10 cellular contexts compared by ENCODE assay signal in the genomic region with DNA sequence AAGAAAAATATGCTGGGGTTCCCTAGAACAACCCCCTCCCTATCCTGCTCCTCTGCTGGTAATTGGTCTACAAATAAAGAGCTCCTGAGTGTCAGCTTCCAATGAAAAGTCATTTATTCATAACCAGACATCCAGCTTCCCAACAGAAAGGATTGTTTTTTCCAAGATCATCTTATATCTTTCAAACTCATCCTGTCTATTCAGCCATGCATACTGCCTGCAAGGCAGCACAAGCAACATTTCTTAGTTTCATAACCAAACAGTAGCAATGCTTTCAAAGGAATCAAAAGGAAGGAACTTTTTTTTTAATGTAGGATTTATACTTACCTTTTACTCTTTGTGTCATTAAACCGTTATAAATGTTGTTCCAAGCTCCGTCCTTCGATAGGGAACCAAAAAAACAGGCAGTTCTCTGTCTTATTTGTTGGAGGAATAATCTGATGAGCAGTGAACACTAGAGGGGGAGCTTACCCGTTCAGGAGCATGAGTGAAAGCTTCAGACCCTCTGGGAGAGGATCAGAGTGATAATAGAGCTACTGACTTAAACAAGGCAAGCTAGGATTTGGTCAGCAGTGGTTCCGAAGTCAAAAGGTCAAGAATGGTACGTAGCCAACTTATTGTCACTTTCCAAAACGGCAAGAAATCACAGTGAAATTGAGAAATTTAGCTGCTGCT.
DNase-seq lines count a peak whose midpoint lies in the region; ATAC-seq and TF ChIP-seq lines count a peak whose summit lies in the region.
"Had no signal": no experiment of that assay in that cellular context is flagged by ENCODE, and none has a peak within 500 bp of the region (broad histone marks: within the 10 kb centered on the region; RNA-seq: fewer than 3 reads in every experiment).

No MANE protein-coding gene starts in this region.

- WGBS in endodermal cell (ENCODE audit: insufficient coverage in 1 of 2, insufficient read length in 1 of 2), 2 experiments = 38 to 69% methylated on average over 5 to 7 of the region's 7 CpGs

- no peak overlapping the region for H3K9ac ChIP-seq in endodermal cell (ENCODE audit: extremely low read depth, low read length, poor library complexity, severe bottlenecking)

- H3K4me3 ChIP-seq in endodermal cell (ENCODE audit: low read length) (no peak overlapping the region), gastrocnemius medialis (no peak overlapping the region)
- H3K4me3 ChIP-seq: K562 had no signal

- peaks cover 8% of the 10 kb centered on the region for H3K9me3 Mint-ChIP-seq in endodermal cell
- H3K9me3 Mint-ChIP-seq in nephron progenitor cell = peaks cover 16% of the 10 kb centered on the region

- H3K36me3 Mint-ChIP-seq in endodermal cell (ENCODE audit: low read depth) (no peaks in the 10 kb centered on the region), nephron progenitor cell (ENCODE audit: low read depth) (peaks cover 4% of the 10 kb centered on the region)

- DNase-seq in Daoy (ENCODE audit: low read depth) = peak; percentile 18
- DNase-seq in NCI-H524 (lab: John Stamatoyannopoulos, UW) = peak; percentile 43 to 65
- peak; percentile 55 for DNase-seq in endodermal cell
- no peak for DNase-seq in nephron progenitor cell
- no peak for DNase-seq in gastrocnemius medialis
- DNase-seq in CD1c-positive myeloid dendritic cell (ENCODE audit: extremely low spot score) = no peak
- DNase-seq in NOMO-1 treated with DMSO at 0.1 percent for 48 hours (lab: John Stamatoyannopoulos, UW; ENCODE audit: unreplicated experiment) = no peak
- DNase-seq: activated T-cell treated with anti-CD3 and anti-CD28 coated beads, Interleukin-2, amount 50 U/mL, for 24 hours had no signal

- H3K4me1 ChIP-seq in endodermal cell (ENCODE audit: control insufficient read depth, insufficient read depth, low read length) (no peaks in the 10 kb centered on the region), gastrocnemius medialis (no peaks in the 10 kb centered on the region)

- no peak overlapping the region for H3K4me3 Mint-ChIP-seq in endodermal cell
- H3K4me3 Mint-ChIP-seq in nephron progenitor cell = peak overlapping the region; percentile 39
- H3K4me3 Mint-ChIP-seq: activated T-cell treated with anti-CD3 and anti-CD28 coated beads, Interleukin-2, amount 50 U/mL, for 24 hours had no signal

- intact Hi-C loops in gastrocnemius medialis (cut with DNase I; ENCODE audit: low total_unique reads) = no loop called here

- H3K4me1 Mint-ChIP-seq in endodermal cell (peaks cover 3% of the 10 kb centered on the region), nephron progenitor cell (peaks cover 24% of the 10 kb centered on the region)

- ATAC-seq in GM19455 (IDR thresholded peaks at IDR 0.05; ENCODE audit: unreplicated experiment) (no peak), gastrocnemius medialis (no peak)
- ATAC-seq: K562 had no signal

- no peaks in the 10 kb centered on the region for H3K27me3 ChIP-seq in endodermal cell (ENCODE audit: control insufficient read depth, insufficient read depth, low read length, poor library complexity, severe bottlenecking)
- H3K27me3 ChIP-seq in gastrocnemius medialis = no peaks in the 10 kb centered on the region

- H3K9me3 ChIP-seq in endodermal cell (ENCODE audit: control insufficient read depth, low read length) = peaks cover 4% of the 10 kb centered on the region
- no peaks in the 10 kb centered on the region for H3K9me3 ChIP-seq in gastrocnemius medialis

- H3K27ac ChIP-seq in endodermal cell (ENCODE audit: low read depth, low read length) (no peak overlapping the region), gastrocnemius medialis (no peak overlapping the region)

- H3K27ac Mint-ChIP-seq in endodermal cell = no peak overlapping the region
- H3K27ac Mint-ChIP-seq in nephron progenitor cell = peak overlapping the region; percentile 60
- H3K27ac Mint-ChIP-seq: activated T-cell treated with anti-CD3 and anti-CD28 coated beads, Interleukin-2, amount 50 U/mL, for 24 hours had no signal

- no peak for TF ChIP-seq POLR2A in gastrocnemius medialis (IDR thresholded peaks at IDR 0.05)

- in situ Hi-C loops in gastrocnemius medialis (cut with MboI; ENCODE audit: low sequenced_read_pairs in 4 of 4) = no loop called here

- peaks cover 2% of the 10 kb centered on the region for H3K27me3 Mint-ChIP-seq in endodermal cell (ENCODE audit: insufficient read depth)
- no peaks in the 10 kb centered on the region for H3K27me3 Mint-ChIP-seq in nephron progenitor cell (ENCODE audit: low read depth, poor library complexity)
- H3K27me3 Mint-ChIP-seq: activated T-cell treated with anti-CD3 and anti-CD28 coated beads, Interleukin-2, amount 50 U/mL, for 24 hours had no signal

- TF ChIP-seq CTCF in endodermal cell (conservative IDR thresholded peaks at IDR 0.05) (peak; percentile 70), nephron progenitor cell (IDR thresholded peaks at IDR 0.05) (peak; percentile 30), gastrocnemius medialis (IDR thresholded peaks at IDR 0.05 in 4 of 5, conservative IDR thresholded peaks at IDR 0.05 in 1 of 5) (no peak)

- no peaks in the 10 kb centered on the region for H3K36me3 ChIP-seq in endodermal cell (ENCODE audit: control insufficient read depth, insufficient read depth, low read length)
- no peaks in the 10 kb centered on the region for H3K36me3 ChIP-seq in gastrocnemius medialis

Comparison
In these comparisons a context has a peak if more than half of its experiments do, and no peak if none do; other contexts are left out.
1. DNase-seq: peak in Daoy (single experiment), NCI-H524 (2 of 2) and endodermal cell (single experiment); none in nephron progenitor cell (single experiment), gastrocnemius medialis (0 of 2), CD1c-positive myeloid dendritic cell (single experiment) and NOMO-1 treated with DMSO at 0.1 percent for 48 hours (single experiment).
2. CTCF ChIP-seq: peak in endodermal cell (single experiment) and nephron progenitor cell (single experiment); none in gastrocnemius medialis (0 of 5).